8 cellular contexts compared by ENCODE assay signal in the genomic region with DNA sequence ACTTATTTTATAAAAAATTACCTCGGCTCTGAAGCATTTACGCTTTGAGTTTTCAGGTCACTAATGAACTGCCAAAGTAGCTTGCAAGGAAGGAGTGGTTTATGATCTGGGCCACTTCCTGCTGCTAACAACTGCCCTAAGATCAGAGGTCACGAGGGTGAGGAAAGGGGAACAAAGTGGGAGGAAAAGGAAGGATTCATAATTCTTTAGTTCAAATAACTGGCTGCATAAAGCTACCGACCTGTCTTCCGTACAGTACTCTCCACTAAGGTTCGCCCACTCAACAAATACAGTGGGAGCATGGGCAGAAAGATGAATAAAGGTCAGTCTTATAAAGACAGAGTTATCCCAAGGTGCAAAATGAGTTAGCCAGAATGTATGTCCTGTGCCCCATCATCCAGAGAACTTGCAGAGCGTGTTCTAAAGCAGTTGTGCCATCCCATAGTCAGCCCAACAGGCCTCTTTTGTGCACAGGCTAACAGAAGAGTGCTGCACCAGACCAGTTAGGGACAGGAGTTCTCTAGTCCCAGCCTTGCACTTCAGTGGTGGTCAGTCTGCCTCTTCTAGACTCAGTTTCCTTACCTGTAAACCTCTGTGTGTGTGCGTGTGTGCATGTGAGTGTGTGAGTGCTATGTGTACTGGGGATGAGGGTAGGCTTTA.
DNase-seq lines count a peak whose midpoint lies in the region; ATAC-seq lines count a peak whose summit lies in the region.

No MANE protein-coding gene starts in this region.

- no peak overlapping the region for H4K5ac ChIP-seq in mesendoderm (ENCODE audit: low read length)

- H4K8ac ChIP-seq in mesendoderm (ENCODE audit: low read depth, low read length) = no peak overlapping the region

- peaks cover 35% of the 10 kb centered on the region for H3K4me1 Mint-ChIP-seq in activated T-helper 2 cell treated with anti-CD3 and anti-CD28 coated beads, Interferon-gamma antibody, Interleukin-2, Interleukin-4, amounts not matched to agents 10 μg/mL and 5 μg/mL and 100 μg/mL, durations not matched to agents 14 hours and 24 hours and 36 hours (ENCODE audit: low read depth)

- intact Hi-C loops in activated T-helper 2 cell treated with anti-CD3 and anti-CD28 coated beads, Interferon-gamma antibody, Interleukin-2, Interleukin-4, amounts not matched to agents 10 μg/mL and 5 μg/mL and 100 μg/mL, durations not matched to agents 14 hours and 24 hours and 36 hours (cut with micrococcal nuclease) = loop anchor here (1.0 to 5.0 kb wide), 3 partner anchors 13 to 66 kb away; a partner anchor contains a TSS

- H3K27ac Mint-ChIP-seq in activated T-helper 2 cell treated with anti-CD3 and anti-CD28 coated beads, Interferon-gamma antibody, Interleukin-2, Interleukin-4, amounts not matched to agents 10 μg/mL and 5 μg/mL and 100 μg/mL, durations not matched to agents 14 hours and 24 hours and 36 hours = peak overlapping the region; percentile 71

- H2BK15ac ChIP-seq in mesendoderm (replicated peaks; ENCODE audit: low read depth) = no peak overlapping the region

- H3K4me1 ChIP-seq in mesendoderm (ENCODE audit: control insufficient read depth, low read depth, low read length) = peaks cover 31% of the 10 kb centered on the region

- no peak overlapping the region for H3K4me2 ChIP-seq in mesendoderm (ENCODE audit: low read length)

- H3K79me2 ChIP-seq in mesendoderm (ENCODE audit: control insufficient read depth, insufficient read depth, low read length) = peaks cover 49% of the 10 kb centered on the region

- no peak overlapping the region for H2AK5ac ChIP-seq in mesendoderm (ENCODE audit: low read length)

- H3K23ac ChIP-seq in mesendoderm (ENCODE audit: low read length) = no peak overlapping the region

- no peak overlapping the region for H3K27ac ChIP-seq in mesendoderm (ENCODE audit: low read depth, low read length)

- no peaks in the 10 kb centered on the region for H3K27me3 ChIP-seq in mesendoderm (ENCODE audit: insufficient read depth, low read length, poor library complexity)

- DNase-seq in CD1c-positive myeloid dendritic cell (ENCODE audit: extremely low spot score) (peak; percentile 85), mesendoderm (peak; percentile 70), NCI-H2196 (lab: John Stamatoyannopoulos, UW; ENCODE audit: unreplicated experiment) (no peak), kidney tubule cell (ENCODE audit: low spot score) (no peak), NCI-H69 (lab: John Stamatoyannopoulos, UW) (no peak)
- no peak for DNase-seq in activated T-helper 2 cell treated with anti-CD3 and anti-CD28 coated beads, Interferon-gamma antibody, Interleukin-2, Interleukin-4, amounts not matched to agents 10 μg/mL and 5 μg/mL and 100 μg/mL, durations not matched to agents 14 hours and 24 hours and 36 hours (ENCODE audit: low spot score)

- no peak overlapping the region for H2BK120ac ChIP-seq in mesendoderm (ENCODE audit: low read depth, low read length)

- ATAC-seq in HG02759 (IDR thresholded peaks at IDR 0.05; ENCODE audit: unreplicated experiment) (peak; percentile 33), HG03439 (IDR thresholded peaks at IDR 0.05; ENCODE audit: unreplicated experiment) (no peak)

- no CpG with 5 or more reads among the region's 8 CpGs for WGBS in mesendoderm (ENCODE audit: extremely low coverage, insufficient coverage, low lambda C conversion rate)

- H3K36me3 Mint-ChIP-seq in activated T-helper 2 cell treated with anti-CD3 and anti-CD28 coated beads, Interferon-gamma antibody, Interleukin-2, Interleukin-4, amounts not matched to agents 10 μg/mL and 5 μg/mL and 100 μg/mL, durations not matched to agents 14 hours and 24 hours and 36 hours (ENCODE audit: low read depth) = peaks cover 11% of the 10 kb centered on the region

- H3K27me3 Mint-ChIP-seq in activated T-helper 2 cell treated with anti-CD3 and anti-CD28 coated beads, Interferon-gamma antibody, Interleukin-2, Interleukin-4, amounts not matched to agents 10 μg/mL and 5 μg/mL and 100 μg/mL, durations not matched to agents 14 hours and 24 hours and 36 hours (ENCODE audit: low read depth) = no peaks in the 10 kb centered on the region

- no peak overlapping the region for H3K4me3 ChIP-seq in mesendoderm (ENCODE audit: low read length)

- no peak overlapping the region for H3K4ac ChIP-seq in mesendoderm (ENCODE audit: low read depth, low read length)

- no peaks in the 10 kb centered on the region for H3K36me3 ChIP-seq in mesendoderm (ENCODE audit: control insufficient read depth, insufficient read depth, low read length)

- H3K4me3 Mint-ChIP-seq in activated T-helper 2 cell treated with anti-CD3 and anti-CD28 coated beads, Interferon-gamma antibody, Interleukin-2, Interleukin-4, amounts not matched to agents 10 μg/mL and 5 μg/mL and 100 μg/mL, durations not matched to agents 14 hours and 24 hours and 36 hours (ENCODE audit: low read depth) = peak overlapping the region; percentile 38

- peak overlapping the region; percentile 16 for H3K9ac ChIP-seq in mesendoderm (ENCODE audit: low read length)

- H3K9me3 Mint-ChIP-seq in activated T-helper 2 cell treated with anti-CD3 and anti-CD28 coated beads, Interferon-gamma antibody, Interleukin-2, Interleukin-4, amounts not matched to agents 10 μg/mL and 5 μg/mL and 100 μg/mL, durations not matched to agents 14 hours and 24 hours and 36 hours = no peaks in the 10 kb centered on the region

- H3K79me1 ChIP-seq in mesendoderm (ENCODE audit: low read length) = peaks cover 27% of the 10 kb centered on the region

- H3K18ac ChIP-seq in mesendoderm (ENCODE audit: low read length) = no peak overlapping the region

- H2BK5ac ChIP-seq in mesendoderm (ENCODE audit: low read length) = peak overlapping the region; percentile 56

- peak overlapping the region; percentile 30 for H3K56ac ChIP-seq in mesendoderm (ENCODE audit: low read length)

Comparison
In these comparisons a context has a peak if more than half of its experiments do, and no peak if none do; other contexts are left out.
1. DNase-seq: peak in CD1c-positive myeloid dendritic cell (single experiment) and mesendoderm (single experiment); none in activated T-helper 2 cell treated with anti-CD3 and anti-CD28 coated beads, Interferon-gamma antibody, Interleukin-2, Interleukin-4, amounts not matched to agents 10 μg/mL and 5 μg/mL and 100 μg/mL, durations not matched to agents 14 hours and 24 hours and 36 hours (single experiment), NCI-H2196 (single experiment), kidney tubule cell (single experiment) and NCI-H69 (single experiment).